Comparison of ENCODE assay signal across 11 cellular contexts in the genomic region with DNA sequence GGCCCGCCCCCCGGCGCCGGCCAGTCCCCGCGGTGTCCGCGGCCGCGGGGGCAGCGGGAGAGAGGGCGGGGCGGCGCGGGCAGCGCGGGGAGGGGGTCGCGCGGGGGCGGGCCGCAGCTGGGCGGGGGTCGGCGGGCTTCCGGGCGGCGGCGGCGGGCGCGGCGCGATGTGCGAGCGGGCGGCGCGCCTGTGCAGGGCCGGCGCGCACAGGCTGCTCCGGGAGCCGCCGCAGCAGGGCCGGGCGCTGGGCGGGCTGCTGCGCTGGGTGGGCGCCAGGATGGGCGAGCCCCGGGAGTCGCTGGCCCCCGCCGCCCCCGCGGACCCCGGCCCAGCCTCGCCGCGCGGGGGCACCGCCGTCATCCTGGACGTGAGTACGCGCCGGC. TPM values are rescaled to one million over a fixed set of nuclear protein-coding genes. Genes with fewer than 3 reads are reported as not detected.
A peak's percentile ranks its signal among the peaks of the same experiment; 100 is the strongest.
DNase-seq lines count a peak whose midpoint lies in the region; ATAC-seq and FAIRE-seq lines count a peak whose summit lies in the region.
"Had no signal": no experiment of that assay in that cellular context is flagged by ENCODE, and none has a peak within 500 bp of the region (broad histone marks: within the 10 kb centered on the region; RNA-seq: fewer than 3 reads in every experiment).

No MANE protein-coding gene starts in this region.

- H3K36me3 Mint-ChIP-seq in activated CD8-positive, alpha-beta T cell treated with anti-CD3 and anti-CD28 coated beads, Interleukin-2, amount 10 ng/mL, durations not matched to agents 7 days and 5 days (ENCODE audit: low read depth) = no peaks in the 10 kb centered on the region
- H3K36me3 Mint-ChIP-seq: T-cell had no signal

- H3K9me3 Mint-ChIP-seq in activated CD8-positive, alpha-beta T cell treated with anti-CD3 and anti-CD28 coated beads, Interleukin-2, amount 10 ng/mL, durations not matched to agents 7 days and 5 days (ENCODE audit: insufficient read depth) = no peaks in the 10 kb centered on the region
- H3K9me3 Mint-ChIP-seq: activated T-cell treated with anti-CD3 and anti-CD28 coated beads, Interleukin-2, amount 50 U/mL, for 72 hours; T-cell had no signal

- no peak overlapping the region for H3K4me3 Mint-ChIP-seq in activated CD8-positive, alpha-beta T cell treated with anti-CD3 and anti-CD28 coated beads, Interleukin-2, amount 10 ng/mL, durations not matched to agents 7 days and 5 days

- peaks cover 15% of the 10 kb centered on the region for H3K27me3 Mint-ChIP-seq in activated CD8-positive, alpha-beta T cell treated with anti-CD3 and anti-CD28 coated beads, Interleukin-2, amount 10 ng/mL, durations not matched to agents 7 days and 5 days (ENCODE audit: low read depth)

- in situ Hi-C loops in G401 (cut with HindIII; ENCODE audit: low sequenced_read_pairs) = no loop called here

- FAIRE-seq in urothelium cell line (lab: Jason Lieb, UNC) = no peak

- peaks cover 2% of the 10 kb centered on the region for H3K4me1 Mint-ChIP-seq in activated CD8-positive, alpha-beta T cell treated with anti-CD3 and anti-CD28 coated beads, Interleukin-2, amount 10 ng/mL, durations not matched to agents 7 days and 5 days (ENCODE audit: low read depth)

- H3K27ac Mint-ChIP-seq in activated CD8-positive, alpha-beta T cell treated with anti-CD3 and anti-CD28 coated beads, Interleukin-2, amount 10 ng/mL, durations not matched to agents 7 days and 5 days = no peak overlapping the region
- H3K27ac Mint-ChIP-seq: activated T-cell treated with anti-CD3 and anti-CD28 coated beads, Interleukin-2, amount 50 U/mL, for 72 hours had no signal

- CTCF ChIA-PET in activated CD8-positive, alpha-beta T cell treated with anti-CD3 and anti-CD28 coated beads, Interleukin-2, amount 10 ng/mL, durations not matched to agents 7 days and 5 days (lab: Charles Lee) = no interaction called here

- DNase-seq in Right ventricle myocardium superior (peak; percentile 24), left ventricle myocardium superior (no peak), iPS-NIHi11 (ENCODE audit: low spot score) (peak; percentile 81), urothelium cell line (ENCODE audit: low spot score) (peak; percentile 58), AML-193 (lab: John Stamatoyannopoulos, UW) (no peak), NCI-H446 (lab: John Stamatoyannopoulos, UW) (no peak), G401 (ENCODE audit: low spot score) (no peak)
- no peak for DNase-seq in activated CD8-positive, alpha-beta T cell treated with anti-CD3 and anti-CD28 coated beads, Interleukin-2, amount 10 ng/mL, durations not matched to agents 7 days and 5 days
- DNase-seq: GOT3, T-cell had no signal

- ATAC-seq in Right ventricle myocardium superior (ENCODE audit: poor library complexity) = no peak
- ATAC-seq in left ventricle myocardium superior = no peak
- ATAC-seq in activated CD8-positive, alpha-beta T cell treated with anti-CD3 and anti-CD28 coated beads, Interleukin-2, amount 10 ng/mL, durations not matched to agents 7 days and 5 days = peak; percentile 34

- intact Hi-C loops in Right ventricle myocardium superior (cut with DNase I) (loop anchor here (2.0 to 5.0 kb wide), 2 partner anchors 96 to 514 kb away; no protein-coding TSS in a partner anchor), left ventricle myocardium superior (cut with micrococcal nuclease) (loop anchor here (5.0 kb wide), 1 partner anchor 94 kb away; no protein-coding TSS in a partner anchor)

- POLR2A ChIA-PET in activated CD8-positive, alpha-beta T cell treated with anti-CD3 and anti-CD28 coated beads, Interleukin-2, amount 10 ng/mL, durations not matched to agents 7 days and 5 days (lab: Charles Lee) = no interaction called here

RNA-seq across cellular contexts. Expression of a gene that starts 0.4 kb away (rescaled TPM):
- total RNA-seq in Right ventricle myocardium superior (0.46 TPM), left ventricle myocardium superior (0.84 TPM)
- not detected for total RNA-seq in activated CD8-positive, alpha-beta T cell treated with anti-CD3 and anti-CD28 coated beads, Interleukin-2, amount 10 ng/mL, durations not matched to agents 7 days and 5 days
- total RNA-seq in G401 (2014; rRNA removed; shearing (Covaris generic)) = 7.4 and 9.2 TPM in 2 replicates
- total RNA-seq: T-cell had no signal

RNA-seq across cellular contexts. Expression of a gene that starts 15.4 kb away (rescaled TPM):
- total RNA-seq in Right ventricle myocardium superior (7.2 TPM), left ventricle myocardium superior (4.7 TPM)
- total RNA-seq in activated CD8-positive, alpha-beta T cell treated with anti-CD3 and anti-CD28 coated beads, Interleukin-2, amount 10 ng/mL, durations not matched to agents 7 days and 5 days = under 1 TPM; 0.24 to 0.26 TPM
- total RNA-seq in G401 (2014; rRNA removed; shearing (Covaris generic)) = 11.0 and 14.5 TPM in 2 replicates

Comparison
In these comparisons a context has a peak if more than half of its experiments do, and no peak if none do; other contexts are left out.
1. DNase-seq: peak in Right ventricle myocardium superior (single experiment), iPS-NIHi11 (single experiment) and urothelium cell line (single experiment); none in left ventricle myocardium superior (single experiment), activated CD8-positive, alpha-beta T cell treated with anti-CD3 and anti-CD28 coated beads, Interleukin-2, amount 10 ng/mL, durations not matched to agents 7 days and 5 days (single experiment), AML-193 (0 of 2), NCI-H446 (0 of 2) and G401 (single experiment).